21 cellular contexts compared by ENCODE assay signal in the genomic region with DNA sequence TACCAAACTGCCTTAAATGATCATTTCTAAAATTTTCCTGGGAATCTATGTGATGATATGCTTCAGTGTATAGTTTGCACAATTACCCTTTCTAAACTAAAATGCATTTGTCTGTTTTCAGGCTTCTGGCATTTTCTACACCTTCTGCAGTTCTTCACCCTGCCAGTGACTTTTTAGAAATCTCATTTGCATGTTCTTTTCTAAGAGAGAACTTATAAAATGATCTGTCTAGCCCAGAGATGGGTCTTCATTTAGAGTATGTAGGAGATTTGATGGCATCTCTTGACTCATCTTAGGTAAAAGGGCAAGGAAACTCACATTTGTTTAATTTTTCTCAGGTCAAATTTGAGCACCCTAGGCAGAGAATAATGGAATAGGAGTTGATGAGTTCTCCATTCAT. TPM values are rescaled to one million over a fixed set of nuclear protein-coding genes. Genes with fewer than 3 reads are reported as not detected.
"Had no signal": no experiment of that assay in that cellular context is flagged by ENCODE, and none has a peak within 500 bp of the region (broad histone marks: within the 10 kb centered on the region; RNA-seq: fewer than 3 reads in every experiment).

No MANE protein-coding gene starts in this region.

- H3K27me3 ChIP-seq: brain microvascular endothelial cell, gastrocnemius medialis, ovary, upper lobe of left lung had no signal

- ATAC-seq: esophagus mucosa, gastrocnemius medialis, psoas muscle, right cardiac atrium had no signal

- H3K4me3 ChIP-seq: coronary artery, gastrocnemius medialis, left ventricle myocardium inferior, mucosa of descending colon, ovary, psoas muscle, thoracic aorta, upper lobe of left lung had no signal

- H3K9me3 ChIP-seq: gastrocnemius medialis, left ventricle myocardium inferior, mucosa of descending colon, ovary, psoas muscle, thoracic aorta, upper lobe of left lung had no signal

- H3K36me3 ChIP-seq: brain microvascular endothelial cell, gastrocnemius medialis, left ventricle myocardium inferior, ovary, thoracic aorta, upper lobe of left lung had no signal

- H3K36me3 Mint-ChIP-seq: naive B cell had no signal

- H3K4me3 Mint-ChIP-seq: activated CD4-positive, alpha-beta memory T cell treated with anti-CD3 and anti-CD28 coated beads for 36 hours had no signal

- H3K4me1 ChIP-seq: gastrocnemius medialis, psoas muscle had no signal

- H3K27me3 Mint-ChIP-seq: naive B cell had no signal

- H3K9me3 Mint-ChIP-seq: activated CD4-positive, alpha-beta memory T cell treated with anti-CD3 and anti-CD28 coated beads for 36 hours; activated T-helper 1 cell treated with anti-CD3 and anti-CD28 coated beads, Interleukin-12 subunit alpha, Interleukin-12 subunit beta, Interleukin-2, Interleukin-4 antibody, amounts not matched to agents 30 ng/mL and 10 ng/mL and 1 ng/mL, durations not matched to agents 14 hours and 24 hours and 36 hours; immature natural killer cell; naive B cell had no signal

- H3K27ac Mint-ChIP-seq: activated CD4-positive, alpha-beta memory T cell treated with anti-CD3 and anti-CD28 coated beads for 36 hours had no signal

- H3K27ac ChIP-seq: brain microvascular endothelial cell, coronary artery, gastrocnemius medialis, left ventricle myocardium inferior, ovary, psoas muscle, thoracic aorta, upper lobe of left lung, VCaP had no signal

- DNase-seq: activated CD4-positive, alpha-beta memory T cell treated with anti-CD3 and anti-CD28 coated beads for 36 hours; activated CD4-positive, CD25-positive, alpha-beta regulatory T cell treated with anti-CD3 and anti-CD28 coated beads, Interleukin-2, amount 50 U/mL, for 72 hours; activated T-cell treated with anti-CD3 and anti-CD28 coated beads for 4 hours; aorta; effector CD8-positive, alpha-beta T cell; gastrocnemius medialis; immature natural killer cell; left ventricle myocardium inferior; mucosa of descending colon; naive B cell; ovary; psoas muscle; right cardiac atrium; T-helper 1 cell; upper lobe of left lung had no signal

RNA-seq across cellular contexts. Expression of a gene that starts 59.2 kb away (rescaled TPM):
- total RNA-seq: activated CD4-positive, alpha-beta memory T cell treated with anti-CD3 and anti-CD28 coated beads for 36 hours; activated T-helper 1 cell treated with anti-CD3 and anti-CD28 coated beads, Interleukin-12 subunit alpha, Interleukin-12 subunit beta, Interleukin-2, Interleukin-4 antibody, amounts not matched to agents 30 ng/mL and 10 ng/mL and 1 ng/mL, durations not matched to agents 14 hours and 24 hours and 36 hours had no signal
